Comparison of ENCODE assay signal across 6 cellular contexts in genomic region chr16:79834720-79835119, GRCh38.
"Had no signal": no experiment of that assay in that cellular context is flagged by ENCODE, and none has a peak within 500 bp of the region (broad histone marks: within the 10 kb centered on the region; RNA-seq: fewer than 3 reads in every experiment).

No MANE protein-coding gene starts in this region.

- H3K4me2 ChIP-seq: GM23338 had no signal

- H2AFZ ChIP-seq: GM23338 had no signal

- H3K4me3 ChIP-seq: GM23338 had no signal

- DNase-seq: H9, HCEC 1CT had no signal

- FAIRE-seq: H1, H54, HTR-8/SVneo had no signal

- ATAC-seq: GM23338 had no signal
